8 cellular contexts compared by ENCODE assay signal in the genomic region with DNA sequence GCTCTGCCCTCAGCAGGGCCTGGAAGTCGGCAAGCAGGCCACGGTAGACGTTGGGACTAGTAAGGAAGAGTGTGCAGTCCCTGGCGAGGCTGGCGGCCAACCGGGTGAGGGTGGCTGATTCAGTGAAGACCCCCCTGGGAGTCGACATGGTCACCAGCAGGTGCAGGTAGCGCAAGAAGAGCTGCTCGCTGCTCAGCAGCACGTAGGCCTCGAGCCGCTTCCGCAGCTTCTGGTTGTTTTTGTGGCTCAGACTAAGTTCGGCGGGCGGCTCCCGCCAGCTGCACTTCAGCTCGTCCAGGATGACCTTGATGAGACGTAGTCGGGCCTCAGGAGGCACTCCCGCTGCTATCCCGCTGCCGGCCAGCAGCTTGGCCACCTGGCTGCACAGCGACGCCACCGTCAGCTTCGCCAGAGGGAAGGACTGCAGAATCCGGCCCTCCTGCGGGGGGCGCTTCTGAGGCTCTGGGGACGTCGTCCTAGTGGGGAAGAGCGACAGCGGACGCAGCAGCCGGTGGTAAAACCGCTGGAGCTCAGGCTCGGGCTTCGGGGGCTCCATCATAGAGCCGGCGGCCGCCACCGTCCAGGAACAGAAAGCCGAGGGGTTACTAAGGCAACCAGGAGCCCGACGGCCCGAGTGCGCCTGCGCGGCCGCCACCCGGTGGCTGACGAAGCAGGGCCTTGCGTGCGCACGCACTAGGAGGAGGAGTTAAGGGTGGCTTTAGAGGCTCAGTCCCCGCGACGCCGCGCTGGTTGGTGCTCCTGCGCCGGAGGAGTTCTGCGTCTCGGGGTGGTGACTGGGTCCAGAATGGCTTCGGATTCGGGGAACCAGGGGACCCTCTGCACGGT.
DNase-seq lines count a peak whose midpoint lies in the region; ATAC-seq lines count a peak whose summit lies in the region.

A gene with protein sequence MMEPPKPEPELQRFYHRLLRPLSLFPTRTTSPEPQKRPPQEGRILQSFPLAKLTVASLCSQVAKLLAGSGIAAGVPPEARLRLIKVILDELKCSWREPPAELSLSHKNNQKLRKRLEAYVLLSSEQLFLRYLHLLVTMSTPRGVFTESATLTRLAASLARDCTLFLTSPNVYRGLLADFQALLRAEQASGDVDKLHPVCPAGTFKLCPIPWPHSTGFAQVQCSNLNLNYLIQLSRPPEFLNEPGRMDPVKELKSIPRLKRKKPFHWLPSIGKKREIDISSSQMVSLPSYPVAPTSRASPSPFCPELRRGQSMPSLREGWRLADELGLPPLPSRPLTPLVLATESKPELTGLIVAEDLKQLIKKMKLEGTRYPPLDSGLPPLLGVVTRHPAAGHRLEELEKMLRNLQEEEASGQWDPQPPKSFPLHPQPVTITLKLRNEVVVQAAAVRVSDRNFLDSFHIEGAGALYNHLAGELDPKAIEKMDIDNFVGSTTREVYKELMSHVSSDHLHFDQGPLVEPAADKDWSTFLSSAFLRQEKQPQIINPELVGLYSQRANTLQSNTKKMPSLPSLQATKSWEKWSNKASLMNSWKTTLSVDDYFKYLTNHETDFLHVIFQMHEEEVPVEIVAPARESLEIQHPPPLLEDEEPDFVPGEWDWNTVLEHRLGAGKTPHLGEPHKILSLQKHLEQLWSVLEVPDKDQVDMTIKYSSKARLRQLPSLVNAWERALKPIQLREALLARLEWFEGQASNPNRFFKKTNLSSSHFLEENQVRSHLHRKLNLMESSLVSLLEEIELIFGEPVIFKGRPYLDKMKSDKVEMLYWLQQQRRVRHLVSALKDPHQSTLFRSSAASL (minus strand): TSS at position 607 of the 846 bp plus-strand sequence. CDS start 48 bp downstream, at position 559.
A gene with protein sequence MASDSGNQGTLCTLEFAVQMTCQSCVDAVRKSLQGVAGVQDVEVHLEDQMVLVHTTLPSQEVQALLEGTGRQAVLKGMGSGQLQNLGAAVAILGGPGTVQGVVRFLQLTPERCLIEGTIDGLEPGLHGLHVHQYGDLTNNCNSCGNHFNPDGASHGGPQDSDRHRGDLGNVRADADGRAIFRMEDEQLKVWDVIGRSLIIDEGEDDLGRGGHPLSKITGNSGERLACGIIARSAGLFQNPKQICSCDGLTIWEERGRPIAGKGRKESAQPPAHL (plus strand): TSS at position 729 of the 846 bp plus-strand sequence. CDS start 77 bp downstream, at position 806.

- peak; percentile 91 for ATAC-seq in GM19035 (IDR thresholded peaks at IDR 0.05; ENCODE audit: unreplicated experiment)
- peak; percentile 92 for ATAC-seq in HG03342 (IDR thresholded peaks at IDR 0.05; ENCODE audit: unreplicated experiment)

- peak; percentile 97 for DNase-seq in Ammon's horn (ENCODE audit: low spot score)
- DNase-seq in NCI-H345 treated with DMSO at 0.1 percent for 48 hours (lab: John Stamatoyannopoulos, UW; ENCODE audit: unreplicated experiment): peak; percentile 97
- peak; percentile 97 for DNase-seq in activated CD4-positive, CD25-positive, alpha-beta regulatory T cell treated with anti-CD3 and anti-CD28 coated beads, Interleukin-2, amount 50 U/mL, for 72 hours
- DNase-seq in cerebellar nuclear complex (lab: John Stamatoyannopoulos, UW): peak; percentile 56 to 87
- DNase-seq in kidney tubule cell (ENCODE audit: low spot score): peak; percentile 95
- peak; percentile 94 to 98 (median 98) for DNase-seq in stimulated activated CD4-positive, alpha-beta T cell treated with anti-CD3 and anti-CD28 coated beads, Interleukin-1b, Interleukin-23, amount 100 ng/mL, for 24 hours (ENCODE audit: low read depth in 4 of 4, low spot score in 1 of 4)

Comparison
In these comparisons a context has a peak if more than half of its experiments do, and no peak if none do; other contexts are left out.
1. Peak in every context shown above with its lines: DNase-seq and ATAC-seq.